Comparison of ENCODE assay signal across 2 cellular contexts in genomic region chrX:18985186-18985435, GRCh38.
A peak's percentile ranks its signal among the peaks of the same experiment; 100 is the strongest.
TF ChIP-seq lines count a peak whose summit lies in the region.

No MANE protein-coding gene starts in this region.

TF ChIP-seq in A549, 52 proteins besides CTCF, POLR2A, EP300 and RAD21:
- TF ChIP-seq REST (IDR thresholded peaks at IDR 0.05) (no peak), EHMT2 (IDR thresholded peaks at IDR 0.05; ENCODE audit: low read depth) (no peak), FOSB (CRISPR knock-in tag; IDR thresholded peaks at IDR 0.05) (no peak), ZFP36 (IDR thresholded peaks at IDR 0.05; ENCODE audit: borderline replicate concordance, partially characterized antibody) (no peak), HES2 (IDR thresholded peaks at IDR 0.05) (no peak), JUN (IDR thresholded peaks at IDR 0.05) (0 out of 5 replicates have a peak, but pooled peaks of 1 of the 2 experiments have one; percentile 2)

TF ChIP-seq in HCT116, 20 proteins besides CTCF, POLR2A, EP300 and RAD21 (continued from another document):
- no peak for TF ChIP-seq REST (IDR thresholded peaks at IDR 0.05; ENCODE audit: low read depth)
- no peak for TF ChIP-seq ATF3 (IDR thresholded peaks at IDR 0.05)
- TF ChIP-seq SIN3A (IDR thresholded peaks at IDR 0.05; ENCODE audit: low read depth) = no peak
- no peak for TF ChIP-seq EZH2phosphoT487 (IDR thresholded peaks at IDR 0.05; ENCODE audit: borderline replicate concordance)
- TF ChIP-seq SP1 (IDR thresholded peaks at IDR 0.05; ENCODE audit: low read depth) = no peak
- TF ChIP-seq POLR2AphosphoS5 (IDR thresholded peaks at IDR 0.05; ENCODE audit: low read depth, low read length) = no peak
- no peak for TF ChIP-seq EZH2 (IDR thresholded peaks at IDR 0.05)
- TF ChIP-seq ZFX (IDR thresholded peaks at IDR 0.05) = no peak
- no peak for TF ChIP-seq MAX (IDR thresholded peaks at IDR 0.05)
- TF ChIP-seq SRF (IDR thresholded peaks at IDR 0.05; ENCODE audit: low read depth) = no peak
- no peak for TF ChIP-seq JUND (IDR thresholded peaks at IDR 0.05)
